39 cellular contexts compared by ENCODE assay signal in the genomic region with DNA sequence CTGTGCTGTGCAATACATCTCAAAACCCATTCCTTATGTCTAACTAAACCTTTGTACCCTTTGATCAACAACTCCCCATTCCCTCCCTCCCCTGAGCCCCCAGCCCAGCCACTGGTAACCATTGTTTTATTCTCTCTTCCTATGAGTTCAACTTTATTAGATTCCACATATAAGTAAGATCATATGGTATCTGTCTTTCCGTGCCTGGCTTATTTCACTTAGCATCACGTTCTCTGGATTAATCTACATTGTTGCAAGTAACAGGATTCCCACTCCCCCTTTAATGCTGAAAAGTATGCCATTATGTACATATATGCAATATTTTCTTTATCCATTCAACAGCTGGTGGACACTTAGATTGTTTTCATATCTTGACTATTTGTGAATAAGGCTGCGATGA.
"Had no signal": no experiment of that assay in that cellular context is flagged by ENCODE, and none has a peak within 500 bp of the region (broad histone marks: within the 10 kb centered on the region; RNA-seq: fewer than 3 reads in every experiment).

No MANE protein-coding gene starts in this region.

- H3K9me3 ChIP-seq: ascending aorta had no signal

- H3K36me3 Mint-ChIP-seq: activated CD8-positive, alpha-beta memory T cell treated with anti-CD3 and anti-CD28 coated beads, Interleukin-2, amount 10 ng/mL, durations not matched to agents 7 days and 5 days; activated naive CD4-positive, alpha-beta T cell treated with anti-CD3 and anti-CD28 coated beads, Interleukin-2, amount 10 ng/mL, durations not matched to agents 7 days and 5 days; activated naive CD4-positive, alpha-beta T cell treated with anti-CD3 and anti-CD28 coated beads, Interleukin-2, amount 50 U/mL, for 24 hours; activated naive CD8-positive, alpha-beta T cell; activated naive CD8-positive, alpha-beta T cell treated with anti-CD3 and anti-CD28 coated beads, Interleukin-2, amount 10 ng/mL, durations not matched to agents 7 days and 5 days had no signal

- FAIRE-seq: bronchial epithelial cell, TTC549 had no signal

- H3K9me3 Mint-ChIP-seq: activated B cell treated with CpG ODN at 0.5 μM for 24 hours; activated CD4-positive, alpha-beta memory T cell treated with anti-CD3 and anti-CD28 coated beads, Interleukin-2, amount 10 ng/mL, durations not matched to agents 7 days and 5 days; activated CD4-positive, alpha-beta T cell treated with anti-CD3 and anti-CD28 coated beads, Interleukin-2, amount 10 ng/mL, durations not matched to agents 7 days and 5 days; activated naive CD4-positive, alpha-beta T cell treated with anti-CD3 and anti-CD28 coated beads, Interleukin-2, amount 10 ng/mL, durations not matched to agents 7 days and 5 days; activated naive CD8-positive, alpha-beta T cell treated with anti-CD3 and anti-CD28 coated beads, Interleukin-2, amount 10 ng/mL, durations not matched to agents 7 days and 5 days; activated naive CD8-positive, alpha-beta T cell treated with anti-CD3 and anti-CD28 coated beads, Interleukin-2, amount 50 U/mL, for 24 hours; activated T-cell treated with anti-CD3 and anti-CD28 coated beads, Interleukin-2, amount 50 U/mL, for 24 hours; activated T-helper 2 cell treated with anti-CD3 and anti-CD28 coated beads, Interferon-gamma antibody, Interleukin-2, Interleukin-4, amounts not matched to agents 10 μg/mL and 5 μg/mL and 100 μg/mL, durations not matched to agents 14 hours and 24 hours and 36 hours; central memory CD8-positive, alpha-beta T cell; T-helper 1 cell treated with Interleukin-12 subunit alpha and Interleukin-12 subunit beta and Interleukin-4 antibody, amounts not matched to agents 30 μg/mL and 1 μg/mL, for 36 hours; T-helper 2 cell treated with Interferon-gamma antibody and Interleukin-4, amounts not matched to agents 5 μg/mL and 100 μg/mL, for 36 hours had no signal

- H3K4me1 ChIP-seq: ascending aorta had no signal

- H3K4me1 Mint-ChIP-seq: activated B cell treated with CpG ODN at 0.5 μM for 24 hours; activated CD4-positive, alpha-beta memory T cell treated with anti-CD3 and anti-CD28 coated beads, Interleukin-2, amount 10 ng/mL, durations not matched to agents 7 days and 5 days; activated CD4-positive, alpha-beta T cell treated with anti-CD3 and anti-CD28 coated beads for 36 hours; activated CD4-positive, alpha-beta T cell treated with anti-CD3 and anti-CD28 coated beads, Interleukin-2, amount 10 ng/mL, durations not matched to agents 7 days and 5 days; activated CD8-positive, alpha-beta memory T cell treated with anti-CD3 and anti-CD28 coated beads, Interleukin-2, amount 10 ng/mL, durations not matched to agents 7 days and 5 days; activated naive CD4-positive, alpha-beta T cell treated with anti-CD3 and anti-CD28 coated beads, Interleukin-2, amount 10 ng/mL, durations not matched to agents 7 days and 5 days; activated naive CD4-positive, alpha-beta T cell treated with anti-CD3 and anti-CD28 coated beads, Interleukin-2, amount 50 U/mL, for 24 hours; activated naive CD8-positive, alpha-beta T cell treated with anti-CD3 and anti-CD28 coated beads, Interleukin-2, amount 10 ng/mL, durations not matched to agents 7 days and 5 days; activated naive CD8-positive, alpha-beta T cell treated with anti-CD3 and anti-CD28 coated beads, Interleukin-2, amount 50 U/mL, for 24 hours; central memory CD8-positive, alpha-beta T cell had no signal

- H3K36me3 ChIP-seq: ascending aorta, cardiac muscle cell had no signal

- H3K4me3 Mint-ChIP-seq: activated B cell treated with CpG ODN at 0.5 μM for 24 hours; activated CD4-positive, alpha-beta memory T cell treated with anti-CD3 and anti-CD28 coated beads, Interleukin-2, amount 10 ng/mL, durations not matched to agents 7 days and 5 days; activated CD4-positive, alpha-beta T cell treated with anti-CD3 and anti-CD28 coated beads for 36 hours; activated CD4-positive, alpha-beta T cell treated with anti-CD3 and anti-CD28 coated beads, Interleukin-2, amount 10 ng/mL, durations not matched to agents 7 days and 5 days; activated CD8-positive, alpha-beta memory T cell treated with anti-CD3 and anti-CD28 coated beads, Interleukin-2, amount 10 ng/mL, durations not matched to agents 7 days and 5 days; activated CD8-positive, alpha-beta T cell treated with anti-CD3 and anti-CD28 coated beads, Interleukin-2, amount 10 ng/mL, durations not matched to agents 7 days and 5 days; activated naive CD4-positive, alpha-beta T cell treated with anti-CD3 and anti-CD28 coated beads, Interleukin-2, amount 10 ng/mL, durations not matched to agents 7 days and 5 days; activated naive CD4-positive, alpha-beta T cell treated with anti-CD3 and anti-CD28 coated beads, Interleukin-2, amount 50 U/mL, for 24 hours; activated naive CD8-positive, alpha-beta T cell; activated naive CD8-positive, alpha-beta T cell treated with anti-CD3 and anti-CD28 coated beads, Interleukin-2, amount 10 ng/mL, durations not matched to agents 7 days and 5 days; activated naive CD8-positive, alpha-beta T cell treated with anti-CD3 and anti-CD28 coated beads, Interleukin-2, amount 50 U/mL, for 24 hours; activated T-cell treated with anti-CD3 and anti-CD28 coated beads, Interleukin-2, amount 50 U/mL, for 24 hours; brain; central memory CD8-positive, alpha-beta T cell; T-helper 1 cell treated with Interleukin-12 subunit alpha and Interleukin-12 subunit beta and Interleukin-4 antibody, amounts not matched to agents 30 μg/mL and 1 μg/mL, for 36 hours; T-helper 2 cell treated with Interferon-gamma antibody and Interleukin-4, amounts not matched to agents 5 μg/mL and 100 μg/mL, for 36 hours had no signal

- DNase-seq: activated B cell treated with CpG ODN at 0.5 μM for 24 hours; activated CD4-positive, alpha-beta memory T cell treated with anti-CD3 and anti-CD28 coated beads, Interleukin-2, amount 10 ng/mL, durations not matched to agents 7 days and 5 days; activated CD4-positive, alpha-beta T cell treated with anti-CD3 and anti-CD28 coated beads for 1 hour; activated CD4-positive, alpha-beta T cell treated with anti-CD3 and anti-CD28 coated beads for 36 hours; activated CD4-positive, alpha-beta T cell treated with anti-CD3 and anti-CD28 coated beads for 48 hours; activated CD4-positive, alpha-beta T cell treated with anti-CD3 and anti-CD28 coated beads, Interleukin-2, amount 10 ng/mL, durations not matched to agents 7 days and 5 days; activated CD4-positive, alpha-beta T cell treated with anti-CD3 and anti-CD28 coated beads, Interleukin-2, amount 50 U/mL, for 48 hours; activated CD8-positive, alpha-beta memory T cell treated with anti-CD3 and anti-CD28 coated beads for 24 hours; activated CD8-positive, alpha-beta memory T cell treated with anti-CD3 and anti-CD28 coated beads, Interleukin-2, amount 10 ng/mL, durations not matched to agents 7 days and 5 days; activated CD8-positive, alpha-beta memory T cell treated with anti-CD3 and anti-CD28 coated beads, Interleukin-2, amount 50 U/mL, for 48 hours; activated CD8-positive, alpha-beta T cell treated with anti-CD3 and anti-CD28 coated beads, Interleukin-2, amount 10 ng/mL, durations not matched to agents 7 days and 5 days; activated effector memory CD4-positive, alpha-beta T cell treated with Interleukin-2 at 50 U/mL for 16 hours; activated gamma-delta T cell; activated naive CD4-positive, alpha-beta T cell treated with anti-CD3 and anti-CD28 coated beads, Interleukin-2, amount 10 ng/mL, durations not matched to agents 7 days and 5 days; activated naive CD4-positive, alpha-beta T cell treated with Interleukin-2 at 50 U/mL for 16 hours; activated naive CD8-positive, alpha-beta T cell treated with anti-CD3 and anti-CD28 coated beads, Interleukin-2, amount 10 ng/mL, durations not matched to agents 7 days and 5 days; activated naive CD8-positive, alpha-beta T cell treated with anti-CD3 and anti-CD28 coated beads, Interleukin-2, amount 50 U/mL, for 24 hours; activated T-cell treated with anti-CD3 and anti-CD28 coated beads, Interleukin-2, amount 50 U/mL, for 24 hours; activated T-cell treated with anti-CD3 and anti-CD28 coated beads, Interleukin-2, amount 50 U/mL, for 48 hours; amygdala; anterior cingulate cortex; caudate nucleus; SW 1271; T-helper 1 cell; T-helper 2 cell; T-helper 9 cell had no signal

- H3K27me3 ChIP-seq: ascending aorta, cardiac muscle cell had no signal

- H3K4me3 ChIP-seq: ascending aorta, cardiac muscle cell had no signal

- H3K27ac ChIP-seq: ascending aorta, cardiac muscle cell, VCaP had no signal

- H3K27me3 Mint-ChIP-seq: activated B cell treated with CpG ODN at 0.5 μM for 24 hours; activated CD4-positive, alpha-beta memory T cell treated with anti-CD3 and anti-CD28 coated beads, Interleukin-2, amount 10 ng/mL, durations not matched to agents 7 days and 5 days; activated CD4-positive, alpha-beta T cell treated with anti-CD3 and anti-CD28 coated beads for 36 hours; activated CD4-positive, alpha-beta T cell treated with anti-CD3 and anti-CD28 coated beads, Interleukin-2, amount 10 ng/mL, durations not matched to agents 7 days and 5 days; activated CD8-positive, alpha-beta memory T cell treated with anti-CD3 and anti-CD28 coated beads, Interleukin-2, amount 10 ng/mL, durations not matched to agents 7 days and 5 days; activated naive CD4-positive, alpha-beta T cell treated with anti-CD3 and anti-CD28 coated beads, Interleukin-2, amount 10 ng/mL, durations not matched to agents 7 days and 5 days; activated naive CD4-positive, alpha-beta T cell treated with anti-CD3 and anti-CD28 coated beads, Interleukin-2, amount 50 U/mL, for 24 hours; activated naive CD8-positive, alpha-beta T cell; activated naive CD8-positive, alpha-beta T cell treated with anti-CD3 and anti-CD28 coated beads, Interleukin-2, amount 10 ng/mL, durations not matched to agents 7 days and 5 days; activated naive CD8-positive, alpha-beta T cell treated with anti-CD3 and anti-CD28 coated beads, Interleukin-2, amount 50 U/mL, for 24 hours; activated T-cell treated with anti-CD3 and anti-CD28 coated beads, Interleukin-2, amount 50 U/mL, for 24 hours; brain; central memory CD8-positive, alpha-beta T cell had no signal

- ATAC-seq: activated CD4-positive, alpha-beta T cell treated with anti-CD3 and anti-CD28 coated beads for 36 hours; activated CD4-positive, CD25-positive, alpha-beta regulatory T cell treated with anti-CD3 and anti-CD28 coated beads, Interleukin-2, amount 50 U/mL, for 24 hours; activated CD8-positive, alpha-beta memory T cell treated with anti-CD3 and anti-CD28 coated beads, Interleukin-2, amount 10 ng/mL, durations not matched to agents 7 days and 5 days; activated CD8-positive, alpha-beta T cell treated with anti-CD3 and anti-CD28 coated beads, Interleukin-2, amount 10 ng/mL, durations not matched to agents 7 days and 5 days; activated naive CD8-positive, alpha-beta T cell treated with anti-CD3 and anti-CD28 coated beads, Interleukin-2, amount 50 U/mL, for 24 hours had no signal

- H3K27ac Mint-ChIP-seq: activated B cell treated with CpG ODN at 0.5 μM for 24 hours; activated CD4-positive, alpha-beta memory T cell treated with anti-CD3 and anti-CD28 coated beads, Interleukin-2, amount 10 ng/mL, durations not matched to agents 7 days and 5 days; activated CD4-positive, alpha-beta T cell treated with anti-CD3 and anti-CD28 coated beads for 36 hours; activated CD4-positive, alpha-beta T cell treated with anti-CD3 and anti-CD28 coated beads, Interleukin-2, amount 10 ng/mL, durations not matched to agents 7 days and 5 days; activated CD8-positive, alpha-beta memory T cell treated with anti-CD3 and anti-CD28 coated beads, Interleukin-2, amount 10 ng/mL, durations not matched to agents 7 days and 5 days; activated CD8-positive, alpha-beta T cell treated with anti-CD3 and anti-CD28 coated beads, Interleukin-2, amount 10 ng/mL, durations not matched to agents 7 days and 5 days; activated naive CD4-positive, alpha-beta T cell treated with anti-CD3 and anti-CD28 coated beads, Interleukin-2, amount 10 ng/mL, durations not matched to agents 7 days and 5 days; activated naive CD4-positive, alpha-beta T cell treated with anti-CD3 and anti-CD28 coated beads, Interleukin-2, amount 50 U/mL, for 24 hours; activated naive CD8-positive, alpha-beta T cell; activated naive CD8-positive, alpha-beta T cell treated with anti-CD3 and anti-CD28 coated beads, Interleukin-2, amount 10 ng/mL, durations not matched to agents 7 days and 5 days; activated naive CD8-positive, alpha-beta T cell treated with anti-CD3 and anti-CD28 coated beads, Interleukin-2, amount 50 U/mL, for 24 hours; activated T-cell treated with anti-CD3 and anti-CD28 coated beads, Interleukin-2, amount 50 U/mL, for 24 hours; activated T-helper 2 cell treated with anti-CD3 and anti-CD28 coated beads, Interferon-gamma antibody, Interleukin-2, Interleukin-4, amounts not matched to agents 10 μg/mL and 5 μg/mL and 100 μg/mL, durations not matched to agents 14 hours and 24 hours and 36 hours; brain; T-helper 1 cell treated with Interleukin-12 subunit alpha and Interleukin-12 subunit beta and Interleukin-4 antibody, amounts not matched to agents 30 μg/mL and 1 μg/mL, for 36 hours; T-helper 2 cell treated with Interferon-gamma antibody and Interleukin-4, amounts not matched to agents 5 μg/mL and 100 μg/mL, for 36 hours had no signal
